18 cellular contexts compared by ENCODE assay signal in genomic region chr2:238884122-238884811, GRCh38. TPM values are rescaled to one million over a fixed set of nuclear protein-coding genes. Genes with fewer than 3 reads are reported as not detected.
DNase-seq lines count a peak whose midpoint lies in the region; TF ChIP-seq lines count a peak whose summit lies in the region.
"Had no signal": no experiment of that assay in that cellular context is flagged by ENCODE, and none has a peak within 500 bp of the region (broad histone marks: within the 10 kb centered on the region; RNA-seq: fewer than 3 reads in every experiment).

No MANE protein-coding gene starts in this region.

- no peak overlapping the region for H2AFZ ChIP-seq in hepatocyte
- H2AFZ ChIP-seq: PC-9 had no signal

- H3K9me2 ChIP-seq in hepatocyte (replicated peaks; ENCODE audit: insufficient read depth), result no peaks in the 10 kb centered on the region

- in situ Hi-C loops in transverse colon (cut with MboI; ENCODE audit: low pct_ligation_motif_present in 1 of 4, low pct_unique_long_range_greater_than_20kb in 1 of 4, low sequenced_read_pairs in 3 of 4), result no loop called here

- TF ChIP-seq CTCF in hepatocyte (IDR thresholded peaks at IDR 0.05; ENCODE audit: poor library complexity) (no peak), transverse colon (IDR thresholded peaks at IDR 0.05) (no peak)

- intact Hi-C loops in posterior vena cava (cut with DNase I) (no loop called here), transverse colon (cut with DNase I; ENCODE audit: low total_unique reads) (loop anchor here (5.0 kb wide), 1 partner anchor 533 kb away; no protein-coding TSS in a partner anchor)

- no peaks in the 10 kb centered on the region for H4K20me1 ChIP-seq in BLaER1
- no peaks in the 10 kb centered on the region for H4K20me1 ChIP-seq in hepatocyte (ENCODE audit: insufficient read depth, poor library complexity, severe bottlenecking)

- peak overlapping the region; percentile 51 for H3K4me2 ChIP-seq in BLaER1
- H3K4me2 ChIP-seq in hepatocyte, result peak overlapping the region; percentile 61
- H3K4me2 ChIP-seq: PC-9 had no signal

- no peak overlapping the region for H3K27ac ChIP-seq in BLaER1
- H3K27ac ChIP-seq in hepatocyte, result peak overlapping the region; percentile 55
- H3K27ac ChIP-seq in transverse colon, result peak overlapping the region in 3 of 4 donors; percentile 34 to 70 (median 67)
- H3K27ac ChIP-seq: PC-9 had no signal

- no peak for TF ChIP-seq POLR2A in transverse colon (IDR thresholded peaks at IDR 0.05)

- H3K9me3 ChIP-seq in BLaER1 (no peaks in the 10 kb centered on the region), hepatocyte (ENCODE audit: low read depth) (no peaks in the 10 kb centered on the region), transverse colon (no peaks in the 10 kb centered on the region)

- H3K4me1 ChIP-seq in BLaER1, result peaks cover 15% of the 10 kb centered on the region
- peaks cover 12% of the 10 kb centered on the region for H3K4me1 ChIP-seq in hepatocyte (ENCODE audit: insufficient read depth)
- peaks cover 2 to 17% (median 9%) of the 10 kb centered on the region in 4 donors for H3K4me1 ChIP-seq in transverse colon

- H3K36me3 ChIP-seq in BLaER1 (no peaks in the 10 kb centered on the region), hepatocyte (replicated peaks; ENCODE audit: insufficient read depth, low read depth) (no peaks in the 10 kb centered on the region), transverse colon (no peaks in the 10 kb centered on the region)

- H3K27me3 ChIP-seq in BLaER1 (no peaks in the 10 kb centered on the region), hepatocyte (no peaks in the 10 kb centered on the region), transverse colon (no peaks in the 10 kb centered on the region)

- H3K4me3 ChIP-seq in BLaER1 (no peak overlapping the region), hepatocyte (no peak overlapping the region), transverse colon (no peak overlapping the region)
- H3K4me3 ChIP-seq: PC-9 had no signal

- no peak overlapping the region for H3K9ac ChIP-seq in BLaER1

- H3K79me2 ChIP-seq in hepatocyte, result peaks cover 6% of the 10 kb centered on the region

- WGBS in hepatocyte (ENCODE audit: low lambda C conversion rate, missing lambda C conversion rate), result 93% methylated on average over 19 of the region's 19 CpGs
- WGBS in transverse colon (ENCODE audit: low coverage in 1 of 2), 2 donors, result 82% methylated on average over 19 of the region's 19 CpGs; no CpG with 5 or more reads in 1 of the 2 donors

- TF ChIP-seq EP300 in transverse colon (IDR thresholded peaks at IDR 0.05; ENCODE audit: low read depth), result no peak

- DNase-seq in hepatocyte (ENCODE audit: low spot score) (no peak), posterior vena cava (ENCODE audit: low spot score) (peak; percentile 73), transverse colon (no peak), A172 (ENCODE audit: low spot score) (no peak)
- no peak for DNase-seq in effector CD8-positive, alpha-beta T cell (lab: John Stamatoyannopoulos, UW)
- no peak for DNase-seq in activated naive CD4-positive, alpha-beta T cell treated with Interleukin-2 at 50 U/mL for 16 hours
- DNase-seq: 8988T, DMS79, Karpas-422, NCI-H1436, NCI-H2029, NCI-H226, NCI-H510A treated with DMSO at 0.1 percent for 48 hours, NCI-H748 treated with DMSO at 0.1 percent for 48 hours, PC-9, RPMI8226, SHP77 had no signal

RNA-seq across cellular contexts. Expression of gene TWIST2, which starts 36.4 kb away (rescaled TPM):
- total RNA-seq in hepatocyte (19.7 and 21.1 TPM in 2 replicates), posterior vena cava (10 to 100 TPM; 18.6 to 23.0 TPM), transverse colon (10 to 100 TPM in 3 of 4 donors, 1 to 10 TPM in 1; 6.7 to 59.1 (median 16.8) TPM)
- 11.3 and 13.5 TPM in 2 replicates for polyA plus RNA-seq in hepatocyte
- 32.3 and 38.8 TPM in 2 replicates for total RNA-seq in A172 (2014; rRNA removed; shearing (Covaris generic))
